ENCODE assay signal across 18 cellular contexts in the genomic region with DNA sequence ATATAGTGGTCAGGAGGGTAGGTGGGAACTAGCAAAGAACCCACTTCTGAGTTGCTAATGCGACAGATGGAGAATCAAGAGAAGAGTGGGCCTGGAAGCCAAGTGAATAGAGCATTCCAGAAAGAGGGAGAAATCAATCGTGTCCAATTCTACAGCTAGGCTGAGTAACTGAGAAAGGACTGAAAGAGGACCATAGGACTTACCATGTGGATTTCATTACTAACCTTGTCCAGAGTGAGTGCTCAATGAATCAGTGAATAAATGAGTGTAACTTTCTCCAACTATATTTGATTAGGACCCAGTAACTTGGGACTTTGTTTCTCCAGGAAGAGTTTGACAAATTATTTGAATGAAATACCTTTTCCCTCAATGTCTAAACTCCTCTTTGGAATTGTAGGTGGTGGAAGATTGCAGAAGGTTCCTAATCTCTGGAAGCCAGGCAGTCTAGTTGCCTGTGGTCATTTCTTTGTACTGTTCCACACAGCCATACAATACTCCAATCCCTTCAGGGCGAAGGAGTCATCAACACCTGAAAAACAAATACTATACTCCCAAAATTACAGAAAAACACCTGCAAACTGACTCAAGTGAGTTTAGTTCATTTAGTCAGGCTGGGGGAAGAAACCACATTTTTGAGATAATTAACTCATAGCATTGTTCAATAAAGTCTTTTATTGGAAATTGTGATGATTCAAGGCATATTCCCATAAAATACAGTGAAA. TPM values are rescaled to one million over a fixed set of nuclear protein-coding genes. Genes with fewer than 3 reads are reported as not detected.
"Had no signal": no experiment of that assay in that cellular context is flagged by ENCODE, and none has a peak within 500 bp of the region (broad histone marks: within the 10 kb centered on the region; RNA-seq: fewer than 3 reads in every experiment).

No MANE protein-coding gene starts in this region.

- DNase-seq: activated effector memory CD4-positive, alpha-beta T cell treated with Interleukin-2 at 50 U/mL for 16 hours; activated T-cell treated with anti-CD3 and anti-CD28 coated beads, Interleukin-2, amount 50 U/mL, for 1 hour; endodermal cell; esophagus squamous epithelium; glutamatergic neuron; left colon; mucosa of descending colon; naive thymus-derived CD8-positive, alpha-beta T cell; spleen; stimulated activated CD4-positive, alpha-beta T cell treated with anti-CD3 and anti-CD28 coated beads, Interleukin-1b, Interleukin-23, amount 100 ng/mL, for 48 hours; SW 1271; transverse colon had no signal

- ATAC-seq: activated CD4-positive, CD25-positive, alpha-beta regulatory T cell treated with anti-CD3 and anti-CD28 coated beads, Interleukin-2, amount 50 U/mL, for 24 hours; left colon; mucosa of descending colon; naive thymus-derived CD8-positive, alpha-beta T cell; sciatic nerve; stimulated activated memory B cell treated with anti-CD40 and anti-IgM and Interleukin-4, amounts not matched to agents 10 μg/mL and 1 μg/mL and 100 μg/mL, for 72 hours had no signal

- H3K27ac ChIP-seq: esophagus squamous epithelium, neutrophil, spleen, transverse colon had no signal

- H3K4me3 ChIP-seq: esophagus squamous epithelium, mucosa of descending colon, spleen, transverse colon had no signal

- H3K9me3 ChIP-seq: esophagus squamous epithelium, neutrophil, spleen, transverse colon had no signal

- H3K36me3 ChIP-seq: esophagus squamous epithelium, neutrophil, spleen, transverse colon had no signal

RNA-seq across cellular contexts. Expression of a gene that starts 33.5 kb away (rescaled TPM):
- total RNA-seq: dermis microvascular lymphatic vessel endothelial cell; lung microvascular endothelial cell; naive thymus-derived CD8-positive, alpha-beta T cell had no signal
- polyA plus RNA-seq: naive thymus-derived CD8-positive, alpha-beta T cell had no signal
